Comparison of ENCODE assay signal across 8 cellular contexts in genomic region chrX:39869846-39870601, GRCh38.
DNase-seq lines count a peak whose midpoint lies in the region; ATAC-seq and TF ChIP-seq lines count a peak whose summit lies in the region.

No MANE protein-coding gene starts in this region.

- CTCF ChIA-PET in PC-3 (lab: Charles Lee) = interaction anchor here (0.5 kb wide), 1 partner anchor 123 kb away, joined by 3 read pairs; no protein-coding TSS in a partner anchor
- CTCF ChIA-PET in naive thymus-derived CD4-positive, alpha-beta T cell (lab: Charles Lee) = interaction anchor here (0.7 kb wide), 1 partner anchor 15 kb away, joined by 3 read pairs; no protein-coding TSS in a partner anchor

- peak; percentile 87 for DNase-seq in PC-3
- peak; percentile 62 for DNase-seq in activated T-helper 1 cell treated with Interleukin-2 at 50 U/mL for 16 hours (ENCODE audit: low read depth)
- DNase-seq in naive thymus-derived CD4-positive, alpha-beta T cell = peak in 6 of 9 donors; percentile 11 to 66 (median 20)
- no peak for DNase-seq in foreskin melanocyte
- no peak for DNase-seq in NCI-H2171 (lab: John Stamatoyannopoulos, UW)

- H3K4me3 ChIP-seq in BLaER1 treated with 17β-estradiol and CSF1 and Interleukin-3, amounts not matched to agents 10 nM and 100 nM = no peak overlapping the region
- H3K4me3 ChIP-seq in PC-3 (ENCODE audit: low read length) = no peak overlapping the region
- no peak overlapping the region for H3K4me3 ChIP-seq in naive thymus-derived CD4-positive, alpha-beta T cell (ENCODE audit: low read length)

- no peaks in the 10 kb centered on the region for H3K27me3 ChIP-seq in BLaER1 treated with 17β-estradiol and CSF1 and Interleukin-3, amounts not matched to agents 10 nM and 100 nM
- H3K27me3 ChIP-seq in PC-3 (ENCODE audit: low read length) = no peaks in the 10 kb centered on the region
- H3K27me3 ChIP-seq in naive thymus-derived CD4-positive, alpha-beta T cell (ENCODE audit: control insufficient read depth in 2 of 2, insufficient read depth in 2 of 2, low read length in 2 of 2) = no peaks in the 10 kb centered on the region

- H4K20me1 ChIP-seq in BLaER1 treated with 17β-estradiol and CSF1 and Interleukin-3, amounts not matched to agents 10 nM and 100 nM = no peaks in the 10 kb centered on the region
- H4K20me1 ChIP-seq in PC-3 (ENCODE audit: low read length) = no peaks in the 10 kb centered on the region

- intact Hi-C loops in PC-3 (cut with micrococcal nuclease) = no loop called here
- intact Hi-C loops in naive thymus-derived CD4-positive, alpha-beta T cell (cut with micrococcal nuclease) = loop anchor here (1.0 to 5.0 kb wide), 3 partner anchors 10 to 67 kb away; no protein-coding TSS in a partner anchor

- no peaks in the 10 kb centered on the region for H3K9me3 ChIP-seq in BLaER1 treated with 17β-estradiol and CSF1 and Interleukin-3, amounts not matched to agents 10 nM and 100 nM (replicated peaks in 1 of 11)
- no peaks in the 10 kb centered on the region for H3K9me3 ChIP-seq in PC-3 (ENCODE audit: low read length)
- no peaks in the 10 kb centered on the region for H3K9me3 ChIP-seq in naive thymus-derived CD4-positive, alpha-beta T cell (ENCODE audit: control insufficient read depth in 2 of 3, low read length in 3 of 3)

- no peaks in the 10 kb centered on the region for H3F3A ChIP-seq in PC-3 (ENCODE audit: low read length, unreplicated experiment)

- peak overlapping the region in 6 of 9 donors; percentile 9 to 93 (median 75) for H3K27ac Mint-ChIP-seq in naive thymus-derived CD4-positive, alpha-beta T cell

- ATAC-seq in PC-3 (peak; percentile 82), GM21619 (IDR thresholded peaks at IDR 0.05; ENCODE audit: unreplicated experiment) (no peak), GM18517 (IDR thresholded peaks at IDR 0.05; ENCODE audit: unreplicated experiment) (no peak)
- peak; percentile 88 for ATAC-seq in naive thymus-derived CD4-positive, alpha-beta T cell

- peak overlapping the region in 6 of 10 donors; percentile 31 to 81 (median 52) for H3K4me3 Mint-ChIP-seq in naive thymus-derived CD4-positive, alpha-beta T cell

- H3K36me3 ChIP-seq in BLaER1 treated with 17β-estradiol and CSF1 and Interleukin-3, amounts not matched to agents 10 nM and 100 nM = no peaks in the 10 kb centered on the region
- no peaks in the 10 kb centered on the region for H3K36me3 ChIP-seq in PC-3 (ENCODE audit: low read depth, low read length)
- no peaks in the 10 kb centered on the region for H3K36me3 ChIP-seq in naive thymus-derived CD4-positive, alpha-beta T cell (ENCODE audit: control insufficient read depth in 2 of 3, insufficient read depth in 3 of 3, low read length in 3 of 3)

- H3K9me3 Mint-ChIP-seq in naive thymus-derived CD4-positive, alpha-beta T cell = peaks cover 0 to 6% (median 0%) of the 10 kb centered on the region in 11 donors

- no peaks in the 10 kb centered on the region for H3K27me3 Mint-ChIP-seq in naive thymus-derived CD4-positive, alpha-beta T cell

- peaks cover 0 to 5% (median 0%) of the 10 kb centered on the region in 5 donors for H3K36me3 Mint-ChIP-seq in naive thymus-derived CD4-positive, alpha-beta T cell

- H3K4me1 ChIP-seq in BLaER1 treated with 17β-estradiol and CSF1 and Interleukin-3, amounts not matched to agents 10 nM and 100 nM = peaks cover 6 to 17% (median 10%) of the 10 kb centered on the region in 10 experiments; a peak in 18 of 20 replicates
- peaks cover 31% of the 10 kb centered on the region for H3K4me1 ChIP-seq in PC-3 (ENCODE audit: insufficient read depth, low read length)
- H3K4me1 ChIP-seq in naive thymus-derived CD4-positive, alpha-beta T cell (ENCODE audit: control insufficient read depth in 2 of 2, insufficient read depth in 2 of 2, low read length in 2 of 2) = peaks cover 14 to 23% of the 10 kb centered on the region in 2 donors

- no peaks in the 10 kb centered on the region for H3K9me2 ChIP-seq in PC-3 (replicated peaks; ENCODE audit: low read length)

- no peak overlapping the region for H3K9ac ChIP-seq in BLaER1 treated with 17β-estradiol and CSF1 and Interleukin-3, amounts not matched to agents 10 nM and 100 nM
- peak overlapping the region; percentile 9; the same call in 1 of the 2 replicates for H3K9ac ChIP-seq in PC-3 (ENCODE audit: low read length)

- H2AFZ ChIP-seq in PC-3 (ENCODE audit: low read length) = peak overlapping the region; percentile 32

- no peak for TF ChIP-seq CTCF in PC-3 (conservative IDR thresholded peaks at IDR 0.05; ENCODE audit: low read depth, low read length)

- H3K4me1 Mint-ChIP-seq in naive thymus-derived CD4-positive, alpha-beta T cell = peaks cover 0 to 53% (median 13%) of the 10 kb centered on the region in 7 donors

- no peaks in the 10 kb centered on the region for H3K79me2 ChIP-seq in PC-3 (ENCODE audit: low read length)

- no TSS peak for BruUV-seq in PC-3 (replicated peaks; lab: Mats Ljungman, UMichigan)

- H3K27ac ChIP-seq in BLaER1 treated with 17β-estradiol and CSF1 and Interleukin-3, amounts not matched to agents 10 nM and 100 nM = no peak overlapping the region
- H3K27ac ChIP-seq in PC-3 (ENCODE audit: low read length) = peak overlapping the region; percentile 57
- H3K27ac ChIP-seq in naive thymus-derived CD4-positive, alpha-beta T cell (ENCODE audit: low read depth, low read length) = no peak overlapping the region

- POLR2A ChIA-PET in PC-3 (lab: Charles Lee; ENCODE audit: unreplicated experiment) = no interaction called here
- POLR2A ChIA-PET in naive thymus-derived CD4-positive, alpha-beta T cell (lab: Charles Lee) = interaction anchor here (0.8 kb wide), 1 partner anchor 15 kb away, joined by 3 read pairs; no protein-coding TSS in a partner anchor

- peak overlapping the region; percentile 15 to 75 (median 45); a peak in 18 of 22 replicates for H3K4me2 ChIP-seq in BLaER1 treated with 17β-estradiol and CSF1 and Interleukin-3, amounts not matched to agents 10 nM and 100 nM
- H3K4me2 ChIP-seq in PC-3 (ENCODE audit: low read length) = peak overlapping the region; percentile 48; the same call in 1 of the 2 replicates

Comparison
In these comparisons a context has a peak if more than half of its experiments do, and no peak if none do; other contexts are left out.
1. ATAC-seq: peak in PC-3 (single experiment) and naive thymus-derived CD4-positive, alpha-beta T cell (single experiment); none in GM21619 (single experiment) and GM18517 (single experiment).
2. DNase-seq: peak in PC-3 (single experiment), activated T-helper 1 cell treated with Interleukin-2 at 50 U/mL for 16 hours (single experiment) and naive thymus-derived CD4-positive, alpha-beta T cell (6 of 9); none in foreskin melanocyte (single experiment) and NCI-H2171 (single experiment).